In genomic region chr1:204587621-204588020, GRCh38 we compare ENCODE assay signal across 1 cellular context.
TF ChIP-seq lines count a peak whose summit lies in the region.

No MANE protein-coding gene starts in this region.

TF ChIP-seq in H1, 55 proteins besides CTCF, POLR2A, EP300 and RAD21:
- TF ChIP-seq SP2 (IDR thresholded peaks at IDR 0.05; ENCODE audit: low read length), result no peak
- TF ChIP-seq, protein P1, sequence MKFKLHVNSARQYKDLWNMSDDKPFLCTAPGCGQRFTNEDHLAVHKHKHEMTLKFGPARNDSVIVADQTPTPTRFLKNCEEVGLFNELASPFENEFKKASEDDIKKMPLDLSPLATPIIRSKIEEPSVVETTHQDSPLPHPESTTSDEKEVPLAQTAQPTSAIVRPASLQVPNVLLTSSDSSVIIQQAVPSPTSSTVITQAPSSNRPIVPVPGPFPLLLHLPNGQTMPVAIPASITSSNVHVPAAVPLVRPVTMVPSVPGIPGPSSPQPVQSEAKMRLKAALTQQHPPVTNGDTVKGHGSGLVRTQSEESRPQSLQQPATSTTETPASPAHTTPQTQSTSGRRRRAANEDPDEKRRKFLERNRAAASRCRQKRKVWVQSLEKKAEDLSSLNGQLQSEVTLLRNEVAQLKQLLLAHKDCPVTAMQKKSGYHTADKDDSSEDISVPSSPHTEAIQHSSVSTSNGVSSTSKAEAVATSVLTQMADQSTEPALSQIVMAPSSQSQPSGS (IDR thresholded peaks at IDR 0.05; ENCODE audit: low read length), result no peak
- TF ChIP-seq JUND (IDR thresholded peaks at IDR 0.05; ENCODE audit: low read length), result no peak
- no peak for TF ChIP-seq KDM4A (IDR thresholded peaks at IDR 0.05; ENCODE audit: low read depth, low read length, severe bottlenecking)
- TF ChIP-seq TBP (IDR thresholded peaks at IDR 0.05; ENCODE audit: low read depth, low read length), result no peak
- TF ChIP-seq ASH2L (IDR thresholded peaks at IDR 0.05; ENCODE audit: low read length), result no peak
- TF ChIP-seq CHD7 (IDR thresholded peaks at IDR 0.05; ENCODE audit: insufficient replicate concordance, low read length), result no peak
- no peak for TF ChIP-seq PHF8 (conservative IDR thresholded peaks at IDR 0.05; ENCODE audit: low read depth, low read length)
- TF ChIP-seq CEBPB (IDR thresholded peaks at IDR 0.05; ENCODE audit: low read depth, low read length), result no peak
- TF ChIP-seq KDM5A (IDR thresholded peaks at IDR 0.05; ENCODE audit: low read length), result no peak
- TF ChIP-seq ZNF274 (IDR thresholded peaks at IDR 0.05; ENCODE audit: borderline replicate concordance, extremely low read depth, low read length), result no peak
- TF ChIP-seq NANOG (IDR thresholded peaks at IDR 0.05; ENCODE audit: insufficient read depth, low read depth, low read length, poor library complexity, severe bottlenecking), result no peak
- TF ChIP-seq HDAC6 (IDR thresholded peaks at IDR 0.05; ENCODE audit: low read depth, low read length), result no peak
- TF ChIP-seq FOSL1 (IDR thresholded peaks at IDR 0.05; ENCODE audit: insufficient read depth, low read depth, low read length), result no peak
- no peak for TF ChIP-seq SIX5 (IDR thresholded peaks at IDR 0.05; ENCODE audit: low read depth, low read length)
- TF ChIP-seq KDM1A (IDR thresholded peaks at IDR 0.05; ENCODE audit: borderline replicate concordance, low read length), result no peak
- TF ChIP-seq RXRA (IDR thresholded peaks at IDR 0.05; ENCODE audit: insufficient read depth, low read depth, low read length), result no peak
